Comparison of ENCODE assay signal across 9 cellular contexts in genomic region chr12:131808744-131809371, GRCh38. TPM values are rescaled to one million over a fixed set of nuclear protein-coding genes. Genes with fewer than 3 reads are reported as not detected.
A peak's percentile ranks its signal among the peaks of the same experiment; 100 is the strongest.
DNase-seq lines count a peak whose midpoint lies in the region; ATAC-seq, FAIRE-seq and TF ChIP-seq lines count a peak whose summit lies in the region.
"Had no signal": no experiment of that assay in that cellular context is flagged by ENCODE, and none has a peak within 500 bp of the region (broad histone marks: within the 10 kb centered on the region; RNA-seq: fewer than 3 reads in every experiment).

No MANE protein-coding gene starts in this region.

- no peak for FAIRE-seq in kidney (lab: Jason Lieb, UNC)

- intact Hi-C loops in natural killer cell (cut with micrococcal nuclease), result no loop called here
- intact Hi-C loops in tibial artery (cut with DNase I; ENCODE audit: low total_unique reads), result no loop called here
- intact Hi-C loops in kidney (cut with DNase I), result no loop called here

- ATAC-seq in natural killer cell (peak; percentile 86 to 93 (median 87)), HG03159 (IDR thresholded peaks at IDR 0.05; ENCODE audit: unreplicated experiment) (no peak)
- ATAC-seq: gastroesophageal sphincter had no signal

- peaks cover 4 to 5% (median 5%) of the 10 kb centered on the region in 3 donors for H3K4me1 Mint-ChIP-seq in IgD-negative memory B cell
- no peaks in the 10 kb centered on the region for H3K4me1 Mint-ChIP-seq in activated naive CD4-positive, alpha-beta T cell treated with anti-CD3 and anti-CD28 coated beads, Interleukin-2, amount 50 U/mL, for 24 hours
- H3K4me1 Mint-ChIP-seq in natural killer cell, result no peaks in the 10 kb centered on the region

- H3K4me3 Mint-ChIP-seq in IgD-negative memory B cell (peak overlapping the region; percentile 43 to 88 (median 62)), natural killer cell (peak overlapping the region; percentile 79)
- peak overlapping the region; percentile 68 for H3K4me3 Mint-ChIP-seq in activated naive CD4-positive, alpha-beta T cell treated with anti-CD3 and anti-CD28 coated beads, Interleukin-2, amount 50 U/mL, for 24 hours

- TF ChIP-seq CTCF in GM13976 (IDR thresholded peaks at IDR 0.05; ENCODE audit: borderline replicate concordance, control extremely low read depth, extremely low read depth, insufficient read depth, missing control alignments) (no peak), natural killer cell (IDR thresholded peaks at IDR 0.05) (no peak), tibial artery (IDR thresholded peaks at IDR 0.05) (no peak), kidney (IDR thresholded peaks at IDR 0.05; ENCODE audit: borderline replicate concordance, extremely low read depth, insufficient read depth) (no peak)

- H3K4me3 ChIP-seq in tibial artery (no peak overlapping the region), kidney (ENCODE audit: low read length in 2 of 2) (no peak overlapping the region)

- H3K36me3 Mint-ChIP-seq in IgD-negative memory B cell (peaks cover 4% of the 10 kb centered on the region), natural killer cell (peaks cover 8% of the 10 kb centered on the region)
- H3K36me3 Mint-ChIP-seq in activated naive CD4-positive, alpha-beta T cell treated with anti-CD3 and anti-CD28 coated beads, Interleukin-2, amount 50 U/mL, for 24 hours, result peaks cover 4% of the 10 kb centered on the region

- in situ Hi-C loops in GM13976 (cut with MboI; ENCODE audit: low sequenced_read_pairs, unreplicated experiment), result no loop called here

- H3K9me3 Mint-ChIP-seq in IgD-negative memory B cell, result peaks cover 4 to 15% (median 5%) of the 10 kb centered on the region in 3 donors
- no peaks in the 10 kb centered on the region for H3K9me3 Mint-ChIP-seq in activated naive CD4-positive, alpha-beta T cell treated with anti-CD3 and anti-CD28 coated beads, Interleukin-2, amount 50 U/mL, for 24 hours
- peaks cover 0 to 4% of the 10 kb centered on the region in 2 donors for H3K9me3 Mint-ChIP-seq in natural killer cell

- H3K36me3 ChIP-seq in tibial artery (no peaks in the 10 kb centered on the region), kidney (ENCODE audit: control insufficient read depth in 1 of 2, insufficient read depth in 2 of 2, low read length in 2 of 2) (no peaks in the 10 kb centered on the region)
- H3K36me3 ChIP-seq: gastroesophageal sphincter had no signal

- no peaks in the 10 kb centered on the region for H3K27me3 ChIP-seq in tibial artery

- peaks cover 0 to 8% (median 7%) of the 10 kb centered on the region in 3 donors for H3K9me3 ChIP-seq in tibial artery
- no peaks in the 10 kb centered on the region for H3K9me3 ChIP-seq in kidney (ENCODE audit: control insufficient read depth in 1 of 2, low read length in 2 of 2)

- H3K9ac ChIP-seq in kidney (ENCODE audit: low read length in 2 of 2), result no peak overlapping the region

- H3K27ac ChIP-seq in tibial artery (no peak overlapping the region), kidney (ENCODE audit: low read depth in 2 of 2, low read length in 2 of 2) (no peak overlapping the region)

- DNase-seq in GM13976 (ENCODE audit: low spot score) (peak; percentile 76), natural killer cell (no peak), GM19238 (ENCODE audit: insufficient read length, low spot score) (no peak), tibial artery (no peak), kidney (no peak)

- H3K4me1 ChIP-seq in tibial artery (peaks cover 0 to 4% (median 0%) of the 10 kb centered on the region in 4 donors), kidney (ENCODE audit: control insufficient read depth in 1 of 2, insufficient read depth in 1 of 2, low read depth in 1 of 2, low read length in 2 of 2) (peaks cover 0 to 3% of the 10 kb centered on the region in 2 donors)

- H3K27ac Mint-ChIP-seq in IgD-negative memory B cell (no peak overlapping the region), natural killer cell (peak overlapping the region in 1 of 2 donors; percentile 73)
- H3K27ac Mint-ChIP-seq in activated naive CD4-positive, alpha-beta T cell treated with anti-CD3 and anti-CD28 coated beads, Interleukin-2, amount 50 U/mL, for 24 hours, result peak overlapping the region; percentile 84

- H3K27me3 Mint-ChIP-seq in IgD-negative memory B cell, result no peaks in the 10 kb centered on the region
- no peaks in the 10 kb centered on the region for H3K27me3 Mint-ChIP-seq in activated naive CD4-positive, alpha-beta T cell treated with anti-CD3 and anti-CD28 coated beads, Interleukin-2, amount 50 U/mL, for 24 hours
- H3K27me3 Mint-ChIP-seq in natural killer cell (ENCODE audit: low read depth in 2 of 2), result peaks cover 0 to 2% of the 10 kb centered on the region in 2 donors

RNA-seq across cellular contexts. Expression of gene MMP17, which starts 19.3 kb away (rescaled TPM):
- polyA plus RNA-seq in IgD-negative memory B cell (3.4 TPM), kidney (ENCODE audit: insufficient read depth, low read depth, low replicate concordance) (0.82 TPM)
- total RNA-seq in natural killer cell (1 to 10 TPM; 1.6 to 2.0 (median 1.7) TPM), kidney (3.2 TPM)
